In genomic region chr19:54947381-54947780, GRCh38 we compare ENCODE assay signal across 19 cellular contexts. TPM values are rescaled to one million over a fixed set of nuclear protein-coding genes. Genes with fewer than 3 reads are reported as not detected.
A peak's percentile ranks its signal among the peaks of the same experiment; 100 is the strongest.
DNase-seq lines count a peak whose midpoint lies in the region; ATAC-seq, FAIRE-seq and TF ChIP-seq lines count a peak whose summit lies in the region.
"Had no signal": no experiment of that assay in that cellular context is flagged by ENCODE, and none has a peak within 500 bp of the region (broad histone marks: within the 10 kb centered on the region; RNA-seq: fewer than 3 reads in every experiment).

Gene NLRP7 (minus strand): TSS chr19:54947530.

- H3K27ac ChIP-seq in GM23338 (ENCODE audit: low read depth): no peak within 1 kb of the TSS
- H3K27ac ChIP-seq in SU-DHL-6 (ENCODE audit: low read depth, low read length): peak within 1 kb of the TSS; percentile 97
- H3K27ac ChIP-seq in endodermal cell (ENCODE audit: low read depth, low read length): no peak within 1 kb of the TSS
- H3K27ac ChIP-seq in smooth muscle cell (ENCODE audit: low read depth): no peak within 1 kb of the TSS
- H3K27ac ChIP-seq in neural progenitor cell: no peak within 1 kb of the TSS
- H3K27ac ChIP-seq: BLaER1 had no signal

- H3K4me1 ChIP-seq in GM23338 (ENCODE audit: insufficient read depth) (peaks cover 14% of the 10 kb centered on the region), endodermal cell (ENCODE audit: control insufficient read depth, insufficient read depth, low read length) (no peaks in the 10 kb centered on the region), smooth muscle cell (ENCODE audit: low read depth) (no peaks in the 10 kb centered on the region), neural progenitor cell (peaks cover 6% of the 10 kb centered on the region)
- H3K4me1 ChIP-seq: HAP-1 had no signal

- H3K4me2 ChIP-seq in GM23338: no peak within 1 kb of the TSS
- peak within 1 kb of the TSS; percentile 1 for H3K4me2 ChIP-seq in SU-DHL-6 (ENCODE audit: low read depth, low read length, poor library complexity, severe bottlenecking)
- H3K4me2 ChIP-seq in smooth muscle cell: no peak within 1 kb of the TSS
- no peak within 1 kb of the TSS for H3K4me2 ChIP-seq in neural progenitor cell
- H3K4me2 ChIP-seq: BLaER1 had no signal

- no peaks in the 10 kb centered on the region for H3K36me3 ChIP-seq in GM23338 (ENCODE audit: insufficient read depth)
- no peaks in the 10 kb centered on the region for H3K36me3 ChIP-seq in SU-DHL-6 (ENCODE audit: low read length)
- H3K36me3 ChIP-seq in endodermal cell (ENCODE audit: control insufficient read depth, insufficient read depth, low read length): peaks cover 22% of the 10 kb centered on the region
- H3K36me3 ChIP-seq in smooth muscle cell (ENCODE audit: low read depth): no peaks in the 10 kb centered on the region
- no peaks in the 10 kb centered on the region for H3K36me3 ChIP-seq in neural progenitor cell
- H3K36me3 ChIP-seq: BLaER1, HAP-1 had no signal

- H3K9me2 ChIP-seq in GM23338 (ENCODE audit: insufficient read depth) (no peaks in the 10 kb centered on the region), SU-DHL-6 (replicated peaks; ENCODE audit: insufficient read depth, low read length) (no peaks in the 10 kb centered on the region)

- H3F3A ChIP-seq in GM23338 (replicated peaks; ENCODE audit: low read depth) (no peaks in the 10 kb centered on the region), SU-DHL-6 (ENCODE audit: insufficient read depth) (peaks cover 54% of the 10 kb centered on the region), smooth muscle cell (ENCODE audit: low read depth) (no peaks in the 10 kb centered on the region), neural progenitor cell (ENCODE audit: low read depth) (peaks cover 11% of the 10 kb centered on the region)

- H4K20me1 ChIP-seq in GM23338 (replicated peaks; ENCODE audit: insufficient read depth) (no peaks in the 10 kb centered on the region), SU-DHL-6 (ENCODE audit: low read depth, low read length) (no peaks in the 10 kb centered on the region), smooth muscle cell (ENCODE audit: low read depth) (no peaks in the 10 kb centered on the region), neural progenitor cell (ENCODE audit: low read depth) (no peaks in the 10 kb centered on the region)
- H4K20me1 ChIP-seq: BLaER1 had no signal

- H3K4me3 ChIP-seq in GM23338 (no peak within 1 kb of the TSS), SU-DHL-6 (ENCODE audit: insufficient read depth, low read length, poor library complexity, severe bottlenecking) (no peak within 1 kb of the TSS), endodermal cell (ENCODE audit: low read length) (no peak within 1 kb of the TSS), smooth muscle cell (no peak within 1 kb of the TSS), neural progenitor cell (no peak within 1 kb of the TSS)
- H3K4me3 ChIP-seq: BLaER1, GM12878, HAP-1 had no signal

- no peaks in the 10 kb centered on the region for H3K9me3 ChIP-seq in SU-DHL-6 (ENCODE audit: insufficient read depth, low read length)
- no peaks in the 10 kb centered on the region for H3K9me3 ChIP-seq in endodermal cell (ENCODE audit: control insufficient read depth, low read length)
- no peaks in the 10 kb centered on the region for H3K9me3 ChIP-seq in smooth muscle cell (replicated peaks; ENCODE audit: low read depth)
- H3K9me3 ChIP-seq in neural progenitor cell (ENCODE audit: low read depth): no peaks in the 10 kb centered on the region
- H3K9me3 ChIP-seq: BLaER1, HAP-1 had no signal

- H3K27me3 Mint-ChIP-seq in GM23338 (ENCODE audit: insufficient read depth, low read depth, poor library complexity) (peaks cover 3% of the 10 kb centered on the region), endodermal cell (ENCODE audit: insufficient read depth) (no peaks in the 10 kb centered on the region), neural progenitor cell (ENCODE audit: insufficient read depth, low read depth) (peaks cover 12% of the 10 kb centered on the region)

- no peak for FAIRE-seq in frontal cortex (lab: Jason Lieb, UNC)
- FAIRE-seq: GM12878, GM19239 had no signal

- peak within 1 kb of the TSS; percentile 18; the same call in 1 of the 2 replicates for H3K9ac ChIP-seq in SU-DHL-6 (ENCODE audit: low read length)
- H3K9ac ChIP-seq in endodermal cell (ENCODE audit: extremely low read depth, low read length, poor library complexity, severe bottlenecking): no peak within 1 kb of the TSS
- no peak within 1 kb of the TSS for H3K9ac ChIP-seq in smooth muscle cell (ENCODE audit: low read depth)
- H3K9ac ChIP-seq in neural progenitor cell: no peak within 1 kb of the TSS
- H3K9ac ChIP-seq: BLaER1 had no signal

- WGBS in endodermal cell (ENCODE audit: insufficient coverage in 1 of 2, insufficient read length in 1 of 2), 2 experiments: 95 to 100% methylated on average over 2 to 8 of the region's 8 CpGs
- 91% methylated on average over 8 of the region's 8 CpGs for WGBS in smooth muscle cell (ENCODE audit: low lambda C conversion rate)

- H3K36me3 Mint-ChIP-seq in GM23338 (ENCODE audit: low read depth): no peaks in the 10 kb centered on the region
- peaks cover 25% of the 10 kb centered on the region for H3K36me3 Mint-ChIP-seq in endodermal cell (ENCODE audit: low read depth)
- no peaks in the 10 kb centered on the region for H3K36me3 Mint-ChIP-seq in neural progenitor cell
- H3K36me3 Mint-ChIP-seq: CD14-positive monocyte; CD4-positive, alpha-beta memory T cell had no signal

- no peak within 1 kb of the TSS for H3K27ac Mint-ChIP-seq in GM23338
- H3K27ac Mint-ChIP-seq in endodermal cell: no peak within 1 kb of the TSS
- H3K27ac Mint-ChIP-seq in neural progenitor cell: no peak within 1 kb of the TSS
- H3K27ac Mint-ChIP-seq: CD4-positive, alpha-beta memory T cell had no signal

- H3K79me2 ChIP-seq in GM23338 (replicated peaks; ENCODE audit: insufficient read depth): no peaks in the 10 kb centered on the region
- no peaks in the 10 kb centered on the region for H3K79me2 ChIP-seq in SU-DHL-6 (ENCODE audit: insufficient read depth, low read length)
- no peaks in the 10 kb centered on the region for H3K79me2 ChIP-seq in smooth muscle cell (ENCODE audit: low read depth)
- H3K79me2 ChIP-seq in neural progenitor cell (ENCODE audit: low read depth): no peaks in the 10 kb centered on the region

- H3K27me3 ChIP-seq in GM23338 (ENCODE audit: insufficient read depth): no peaks in the 10 kb centered on the region
- H3K27me3 ChIP-seq in SU-DHL-6 (ENCODE audit: low read length): no peaks in the 10 kb centered on the region
- H3K27me3 ChIP-seq in endodermal cell (ENCODE audit: control insufficient read depth, insufficient read depth, low read length, poor library complexity, severe bottlenecking): no peaks in the 10 kb centered on the region
- no peaks in the 10 kb centered on the region for H3K27me3 ChIP-seq in smooth muscle cell (ENCODE audit: low read depth)
- H3K27me3 ChIP-seq in neural progenitor cell: no peaks in the 10 kb centered on the region
- H3K27me3 ChIP-seq: BLaER1 had no signal

- ATAC-seq in GM23338 (peak; percentile 36; the same call in 2 of the 3 replicates), GM18498 (IDR thresholded peaks at IDR 0.05; ENCODE audit: unreplicated experiment) (no peak)
- ATAC-seq: GM12878 had no signal

- H3K4me3 Mint-ChIP-seq in GM23338 (no peak within 1 kb of the TSS), endodermal cell (no peak within 1 kb of the TSS), neural progenitor cell (no peak within 1 kb of the TSS)
- H3K4me3 Mint-ChIP-seq: CD14-positive monocyte; CD4-positive, alpha-beta memory T cell had no signal

- H2AFZ ChIP-seq in GM23338 (peak within 1 kb of the TSS; percentile 45; the same call in 1 of the 2 replicates), SU-DHL-6 (ENCODE audit: low read depth, low read length, severe bottlenecking) (no peak within 1 kb of the TSS), smooth muscle cell (ENCODE audit: low read depth) (no peak within 1 kb of the TSS), neural progenitor cell (replicated peaks) (no peak within 1 kb of the TSS)

- no peak for TF ChIP-seq CTCF in GM23338 (conservative IDR thresholded peaks at IDR 0.05; ENCODE audit: low read depth in 2 of 2)
- no peak for TF ChIP-seq CTCF in SU-DHL-6 (IDR thresholded peaks at IDR 0.05; ENCODE audit: insufficient read depth, low read length, poor library complexity, severe bottlenecking)
- TF ChIP-seq CTCF in endodermal cell (conservative IDR thresholded peaks at IDR 0.05): no peak
- no peak for TF ChIP-seq CTCF in smooth muscle cell (IDR thresholded peaks at IDR 0.05; ENCODE audit: borderline replicate concordance, insufficient read depth, poor library complexity, severe bottlenecking)
- TF ChIP-seq CTCF in neural progenitor cell (IDR thresholded peaks at IDR 0.05): no peak

- DNase-seq in GM23338 (ENCODE audit: low spot score) (peak; percentile 36), endodermal cell (peak; percentile 49), frontal cortex (ENCODE audit: low spot score in 2 of 2) (no peak), smooth muscle cell (lab: John Stamatoyannopoulos, UW; ENCODE audit: unreplicated experiment) (no peak), neural progenitor cell (ENCODE audit: low spot score) (no peak)
- DNase-seq: 8988T; Calu3; CD4-positive, alpha-beta memory T cell; DMS79 treated with DMSO at 0.1 percent for 48 hours had no signal

- peaks cover 4% of the 10 kb centered on the region; the same call in 2 of the 3 replicates for H3K9me3 Mint-ChIP-seq in GM23338
- H3K9me3 Mint-ChIP-seq in endodermal cell: no peaks in the 10 kb centered on the region
- H3K9me3 Mint-ChIP-seq in neural progenitor cell: peaks cover 3% of the 10 kb centered on the region

- peaks cover 12% of the 10 kb centered on the region for H3K4me1 Mint-ChIP-seq in GM23338
- peaks cover 22% of the 10 kb centered on the region for H3K4me1 Mint-ChIP-seq in endodermal cell
- peaks cover 16% of the 10 kb centered on the region for H3K4me1 Mint-ChIP-seq in neural progenitor cell
- H3K4me1 Mint-ChIP-seq: CD4-positive, alpha-beta memory T cell had no signal

TF ChIP-seq in GM23338, 12 proteins besides CTCF, POLR2A, EP300 and RAD21 (continues in another document):
- TF ChIP-seq EZH2phosphoT487 (IDR thresholded peaks at IDR 0.05; ENCODE audit: unreplicated experiment) (no peak), CREB1 (CRISPR knock-in tag; IDR thresholded peaks at IDR 0.05; ENCODE audit: low read depth) (no peak), JUNB (IDR thresholded peaks at IDR 0.05; ENCODE audit: unreplicated experiment) (no peak), STAT1 (IDR thresholded peaks at IDR 0.05; ENCODE audit: unreplicated experiment) (no peak), ZNF114 (CRISPR knock-in tag; IDR thresholded peaks at IDR 0.05) (no peak)

RNA-seq across cellular contexts. Expression of gene NLRP7, which starts in this region (rescaled TPM):
- total RNA-seq in GM23338 (2014; rRNA removed; shearing (Covaris generic)): 1.8 and 2.2 TPM in 2 replicates
- polyA plus RNA-seq in GM23338 (2016; fragmentation: Nextera tagmentation; extraction: Ambion mirVana) (1.2 and 1.4 TPM in 2 replicates), smooth muscle cell (0.29 and 1.7 TPM in 2 replicates)
- total RNA-seq in endodermal cell (1 to 10 TPM in 1 of 2 donors, under 1 TPM in 1; 0.93 to 1.0 TPM), frontal cortex (0.82 TPM), smooth muscle cell (0.18 and 1.3 TPM in 2 replicates), neural progenitor cell (ENCODE audit: low replicate concordance) (0.09 TPM in 1 of 2 replicates, not detected in the other)
- polyA plus RNA-seq in endodermal cell (2013, experiment 1 of 2): not detected
- not detected for polyA plus RNA-seq in endodermal cell (2013, experiment 2 of 2)
- total RNA-seq: A673; Calu3; CD4-positive, alpha-beta memory T cell; G401 had no signal
- polyA plus RNA-seq: AG04450; CD14-positive monocyte; CD4-positive, alpha-beta memory T cell had no signal

Comparison
In these comparisons a context has a peak if more than half of its experiments do, and no peak if none do; other contexts are left out.
1. DNase-seq: peak in GM23338 (single experiment) and endodermal cell (single experiment); none in frontal cortex (0 of 2), smooth muscle cell (single experiment) and neural progenitor cell (single experiment).